23 cellular contexts compared by ENCODE assay signal in the genomic region with DNA sequence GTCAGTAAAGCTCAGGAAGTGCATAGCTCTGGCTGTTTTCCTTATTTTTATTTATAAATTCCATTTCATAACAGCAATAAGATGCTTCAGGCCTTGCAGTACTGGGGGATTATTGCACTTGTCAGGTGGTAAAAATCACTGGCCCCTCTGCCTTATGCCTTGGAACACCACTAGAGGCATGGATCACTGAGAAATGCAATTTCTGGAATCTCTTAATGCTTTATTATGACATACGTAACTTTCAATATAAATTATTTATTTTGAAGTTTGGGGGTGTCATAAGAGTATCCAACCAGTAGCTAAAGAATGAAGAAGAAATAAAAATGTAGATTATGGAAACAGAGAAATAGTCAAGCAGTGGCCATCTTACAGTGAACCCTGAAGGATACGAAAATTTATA.
"Had no signal": no experiment of that assay in that cellular context is flagged by ENCODE, and none has a peak within 500 bp of the region (broad histone marks: within the 10 kb centered on the region; RNA-seq: fewer than 3 reads in every experiment).

No MANE protein-coding gene starts in this region.

- DNase-seq: activated CD4-positive, alpha-beta T cell treated with anti-CD3 and anti-CD28 coated beads, Interleukin-2, amount 10 ng/mL, durations not matched to agents 7 days and 5 days; activated CD4-positive, CD25-positive, alpha-beta regulatory T cell treated with anti-CD3 and anti-CD28 coated beads, Interleukin-2, amount 50 U/mL, for 72 hours; activated CD8-positive, alpha-beta T cell treated with anti-CD3 and anti-CD28 coated beads, Interleukin-2, amount 10 ng/mL, durations not matched to agents 7 days and 5 days; activated gamma-delta T cell treated with Interleukin-2 at 50 U/mL for 16 hours; activated T-cell treated with anti-CD3 and anti-CD28 coated beads, Interleukin-2, amount 50 U/mL, for 1 hour; anterior cingulate cortex; body of pancreas; caudate nucleus; effector memory CD4-positive, alpha-beta T cell; esophagus squamous epithelium; foreskin fibroblast; naive thymus-derived CD8-positive, alpha-beta T cell; right cardiac atrium; stimulated activated CD4-positive, alpha-beta T cell treated with anti-CD3 and anti-CD28 coated beads, Interleukin-1b, Interleukin-23, amount 100 ng/mL, for 48 hours; stimulated activated naive CD8-positive, alpha-beta T cell treated with anti-CD3 and anti-CD28 coated beads, Interleukin-15, amount 100 ng/mL, for 72 hours; T-helper 2 cell; tibial artery; uterus had no signal

- H3K27me3 ChIP-seq: body of pancreas, esophagus squamous epithelium, tibial artery, uterus had no signal

- H3K4me1 Mint-ChIP-seq: activated CD4-positive, alpha-beta T cell treated with anti-CD3 and anti-CD28 coated beads, Interleukin-2, amount 10 ng/mL, durations not matched to agents 7 days and 5 days; activated naive CD4-positive, alpha-beta T cell treated with anti-CD3 and anti-CD28 coated beads, Interleukin-2, amount 50 U/mL, for 24 hours; naive thymus-derived CD8-positive, alpha-beta T cell; stimulated activated naive CD8-positive, alpha-beta T cell treated with anti-CD3 and anti-CD28 coated beads, Interleukin-15, amount 100 ng/mL, for 72 hours had no signal

- H3K4me1 ChIP-seq: body of pancreas, esophagus squamous epithelium, prostate gland, uterus had no signal

- H3K4me3 Mint-ChIP-seq: activated CD4-positive, alpha-beta T cell treated with anti-CD3 and anti-CD28 coated beads, Interleukin-2, amount 10 ng/mL, durations not matched to agents 7 days and 5 days; activated CD8-positive, alpha-beta T cell treated with anti-CD3 and anti-CD28 coated beads, Interleukin-2, amount 10 ng/mL, durations not matched to agents 7 days and 5 days; activated naive CD4-positive, alpha-beta T cell treated with anti-CD3 and anti-CD28 coated beads, Interleukin-2, amount 50 U/mL, for 24 hours; mesothelial cell of epicardium; naive thymus-derived CD8-positive, alpha-beta T cell; stimulated activated naive CD8-positive, alpha-beta T cell treated with anti-CD3 and anti-CD28 coated beads, Interleukin-15, amount 100 ng/mL, for 72 hours had no signal

- H3K4me3 ChIP-seq: body of pancreas, esophagus squamous epithelium, lung, prostate gland, tibial artery, uterus had no signal

- H3K36me3 Mint-ChIP-seq: activated naive CD4-positive, alpha-beta T cell treated with anti-CD3 and anti-CD28 coated beads, Interleukin-2, amount 50 U/mL, for 24 hours; mesothelial cell of epicardium; naive thymus-derived CD8-positive, alpha-beta T cell had no signal

- H3K36me3 ChIP-seq: esophagus squamous epithelium, prostate gland, tibial artery, uterus had no signal

- H3K9me3 ChIP-seq: body of pancreas, esophagus squamous epithelium, prostate gland, tibial artery, uterus had no signal

- H3K27me3 Mint-ChIP-seq: activated CD4-positive, alpha-beta T cell treated with anti-CD3 and anti-CD28 coated beads, Interleukin-2, amount 10 ng/mL, durations not matched to agents 7 days and 5 days; activated naive CD4-positive, alpha-beta T cell treated with anti-CD3 and anti-CD28 coated beads, Interleukin-2, amount 50 U/mL, for 24 hours; naive thymus-derived CD8-positive, alpha-beta T cell; stimulated activated naive CD8-positive, alpha-beta T cell treated with anti-CD3 and anti-CD28 coated beads, Interleukin-15, amount 100 ng/mL, for 72 hours had no signal

- H3K9me3 Mint-ChIP-seq: activated CD4-positive, alpha-beta T cell treated with anti-CD3 and anti-CD28 coated beads, Interleukin-2, amount 10 ng/mL, durations not matched to agents 7 days and 5 days had no signal

- H3K27ac ChIP-seq: body of pancreas, esophagus squamous epithelium, prostate gland, tibial artery, uterus, VCaP had no signal

- H3K27ac Mint-ChIP-seq: activated CD4-positive, alpha-beta T cell treated with anti-CD3 and anti-CD28 coated beads, Interleukin-2, amount 10 ng/mL, durations not matched to agents 7 days and 5 days; activated CD8-positive, alpha-beta T cell treated with anti-CD3 and anti-CD28 coated beads, Interleukin-2, amount 10 ng/mL, durations not matched to agents 7 days and 5 days; activated naive CD4-positive, alpha-beta T cell treated with anti-CD3 and anti-CD28 coated beads, Interleukin-2, amount 50 U/mL, for 24 hours; mesothelial cell of epicardium; naive thymus-derived CD8-positive, alpha-beta T cell; stimulated activated naive CD8-positive, alpha-beta T cell treated with anti-CD3 and anti-CD28 coated beads, Interleukin-15, amount 100 ng/mL, for 72 hours had no signal
